1 cellular context compared by ENCODE assay signal in the genomic region with DNA sequence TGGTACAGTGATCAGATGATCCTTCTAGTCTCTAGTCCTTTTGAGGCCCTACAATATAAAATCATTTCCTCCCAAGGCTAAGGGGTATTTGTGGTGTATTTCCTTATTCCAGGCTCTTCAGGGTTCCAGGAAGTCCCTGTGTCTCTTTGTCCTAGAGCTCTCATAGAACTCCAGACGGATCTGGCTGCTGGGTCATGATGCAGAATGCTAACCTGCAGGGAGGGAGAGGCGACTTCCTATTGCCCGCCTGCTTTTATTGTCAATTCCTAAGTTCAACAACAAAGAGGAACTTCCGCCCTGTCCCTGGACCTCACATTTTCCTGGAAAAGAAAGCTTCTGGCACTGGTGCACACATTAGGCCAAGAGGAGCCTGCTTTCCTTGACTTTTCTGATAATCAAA.
TF ChIP-seq lines count a peak whose summit lies in the region.

No MANE protein-coding gene starts in this region.

TF ChIP-seq in H1, 55 proteins besides CTCF, POLR2A, EP300 and RAD21:
- no peak for TF ChIP-seq TBP (IDR thresholded peaks at IDR 0.05; ENCODE audit: low read depth, low read length)
- TF ChIP-seq SIN3A (conservative IDR thresholded peaks at IDR 0.05 in 1 of 2, IDR thresholded peaks at IDR 0.05 in 1 of 2; ENCODE audit: low read depth in 1 of 2, low read length in 2 of 2): no peak
- no peak for TF ChIP-seq CEBPB (IDR thresholded peaks at IDR 0.05; ENCODE audit: low read depth, low read length)
- no peak for TF ChIP-seq GABPA (IDR thresholded peaks at IDR 0.05; ENCODE audit: borderline replicate concordance, insufficient read depth, low read length)
- TF ChIP-seq ZNF274 (IDR thresholded peaks at IDR 0.05; ENCODE audit: borderline replicate concordance, extremely low read depth, low read length): no peak
